In the genomic region with DNA sequence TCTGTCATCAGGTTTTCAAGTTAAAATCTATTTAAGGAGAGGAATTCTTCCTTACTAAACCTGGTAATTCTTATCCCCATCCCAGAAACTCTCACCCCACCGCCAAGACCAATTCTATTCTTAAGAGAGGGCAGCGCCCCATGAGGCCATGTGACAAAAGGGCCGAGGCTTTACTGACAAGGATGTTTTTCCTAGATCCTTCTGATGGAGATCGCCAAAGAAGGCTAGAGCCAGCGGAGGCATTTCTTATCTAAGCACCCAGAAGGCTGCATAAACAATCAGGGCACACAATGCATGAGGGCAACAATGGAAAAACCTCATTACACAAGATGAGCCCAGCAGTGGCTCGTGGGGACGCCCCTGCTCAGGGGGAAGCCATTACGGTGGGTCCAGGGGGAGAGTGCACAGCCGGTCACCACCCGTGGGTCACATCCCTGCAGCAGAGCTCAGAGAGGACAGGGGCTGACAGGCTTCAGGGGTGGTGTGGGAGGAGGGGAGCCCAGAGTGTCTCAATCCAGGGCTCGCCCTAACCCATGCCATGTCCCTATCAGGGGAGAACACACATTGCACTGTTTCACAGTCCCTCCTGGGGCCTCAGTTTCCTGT, we compare ENCODE assay signal across 1 cellular context.
TF ChIP-seq lines count a peak whose summit lies in the region.

No MANE protein-coding gene starts in this region.

TF ChIP-seq in H1, 55 proteins besides CTCF, POLR2A, EP300 and RAD21:
- TF ChIP-seq NRF1 (IDR thresholded peaks at IDR 0.05; ENCODE audit: low read depth, low read length) (no peak), RNF2 (IDR thresholded peaks at IDR 0.05; ENCODE audit: borderline replicate concordance, low read depth, low read length, missing control alignments, poor library complexity, severe bottlenecking) (no peak), TAF1 (IDR thresholded peaks at IDR 0.05; ENCODE audit: low read depth, low read length) (no peak)
- TF ChIP-seq, protein P1, sequence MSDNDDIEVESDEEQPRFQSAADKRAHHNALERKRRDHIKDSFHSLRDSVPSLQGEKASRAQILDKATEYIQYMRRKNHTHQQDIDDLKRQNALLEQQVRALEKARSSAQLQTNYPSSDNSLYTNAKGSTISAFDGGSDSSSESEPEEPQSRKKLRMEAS (IDR thresholded peaks at IDR 0.05): 0 out of 2 replicates have a peak, but pooled peaks have one; percentile 3
